ENCODE assay signal across 9 cellular contexts in the genomic region with DNA sequence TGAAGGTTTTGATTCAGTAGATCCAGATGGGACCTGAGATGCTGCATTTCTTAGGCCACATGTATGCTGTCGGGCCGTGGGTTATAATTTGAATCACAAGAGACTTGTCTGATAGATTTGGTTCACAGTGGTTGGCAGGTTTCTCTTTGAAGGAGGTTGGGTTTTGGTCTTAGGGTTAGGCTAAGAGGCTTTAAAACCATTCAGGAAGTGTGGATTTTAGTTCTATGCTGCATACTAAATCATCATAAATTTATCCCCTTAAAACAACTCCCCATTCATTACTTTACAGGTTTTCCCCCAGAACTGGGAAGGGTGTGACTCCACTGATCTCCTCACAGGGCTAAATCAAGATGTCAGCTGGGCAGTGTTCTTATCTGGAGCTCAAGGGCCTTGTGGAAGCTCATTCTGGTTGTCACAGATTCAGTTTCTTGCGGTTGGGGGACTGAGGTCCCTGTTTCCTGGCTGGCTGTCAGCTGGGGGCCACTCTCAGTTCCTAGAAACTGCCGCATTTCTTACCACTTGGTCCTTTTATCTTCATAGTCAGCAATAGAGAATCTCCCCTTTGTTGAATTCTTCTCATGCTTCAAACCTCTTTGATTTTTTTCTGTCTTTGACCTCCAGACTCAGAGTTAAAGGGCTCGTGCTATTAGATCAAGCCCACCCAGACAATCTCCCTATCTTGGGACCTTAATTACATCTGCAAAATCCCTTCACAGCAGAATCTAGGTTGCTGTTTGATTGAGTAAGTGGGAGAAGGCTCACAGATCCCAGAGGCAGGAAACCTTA. TPM values are rescaled to one million over a fixed set of nuclear protein-coding genes. Genes with fewer than 3 reads are reported as not detected.
A peak's percentile ranks its signal among the peaks of the same experiment; 100 is the strongest.
DNase-seq lines count a peak whose midpoint lies in the region; ATAC-seq and TF ChIP-seq lines count a peak whose summit lies in the region.
"Had no signal": no experiment of that assay in that cellular context is flagged by ENCODE, and none has a peak within 500 bp of the region (broad histone marks: within the 10 kb centered on the region; RNA-seq: fewer than 3 reads in every experiment).

No MANE protein-coding gene starts in this region.

- peak; percentile 56 for ATAC-seq in GM21529 (IDR thresholded peaks at IDR 0.05; ENCODE audit: unreplicated experiment)

- no peak for TF ChIP-seq EP300 in stomach (IDR thresholded peaks at IDR 0.05)

- H3K36me3 ChIP-seq in breast epithelium: no peaks in the 10 kb centered on the region
- no peaks in the 10 kb centered on the region for H3K36me3 ChIP-seq in stomach
- H3K36me3 ChIP-seq: pancreas had no signal

- TF ChIP-seq POLR2A in NB4 (IDR thresholded peaks at IDR 0.05; ENCODE audit: extremely low read depth, insufficient read length): peak; percentile 49
- no peak for TF ChIP-seq POLR2A in breast epithelium (IDR thresholded peaks at IDR 0.05)
- no peak for TF ChIP-seq POLR2A in stomach (IDR thresholded peaks at IDR 0.05)

- H3K4me1 ChIP-seq in breast epithelium (no peaks in the 10 kb centered on the region), stomach (peaks cover 6 to 48% (median 12%) of the 10 kb centered on the region in 4 donors)

- TF ChIP-seq CTCF in NB4 (IDR thresholded peaks at IDR 0.05; ENCODE audit: low read depth, low read length) (no peak), breast epithelium (IDR thresholded peaks at IDR 0.05) (no peak), stomach (IDR thresholded peaks at IDR 0.05) (no peak)

- WGBS in stomach, 5 donors: 55 to 66% (median 63%) methylated on average over 5 of the region's 5 CpGs

- H3K27ac ChIP-seq in breast epithelium (peak overlapping the region; percentile 45 to 54), stomach (peak overlapping the region; percentile 54 to 80 (median 63))
- H3K27ac ChIP-seq: pancreas had no signal

- H3K9me3 ChIP-seq in breast epithelium (no peaks in the 10 kb centered on the region), stomach (no peaks in the 10 kb centered on the region)
- H3K9me3 ChIP-seq: pancreas had no signal

- peak overlapping the region; percentile 51 for H3K4me3 ChIP-seq in NB4 (ENCODE audit: low read depth, low read length)
- peak overlapping the region in 1 of 3 donors; percentile 16 for H3K4me3 ChIP-seq in breast epithelium
- no peak overlapping the region for H3K4me3 ChIP-seq in stomach
- H3K4me3 ChIP-seq: pancreas had no signal

- H3K27me3 ChIP-seq in breast epithelium: no peaks in the 10 kb centered on the region
- no peaks in the 10 kb centered on the region for H3K27me3 ChIP-seq in stomach
- H3K27me3 ChIP-seq: pancreas had no signal

- DNase-seq in GF-D8 (lab: John Stamatoyannopoulos, UW) (peak; percentile 87), NB4 (ENCODE audit: low read depth) (peak; percentile 94), breast epithelium (ENCODE audit: low spot score in 2 of 2) (no peak), stomach (no peak), occipital lobe (lab: John Stamatoyannopoulos, UW) (no peak), NCI-H187 (lab: John Stamatoyannopoulos, UW) (no peak), NCI-H526 treated with DMSO at 0.1 percent for 48 hours (lab: John Stamatoyannopoulos, UW) (no peak)
- DNase-seq: pancreas had no signal

- intact Hi-C loops in breast epithelium (cut with DNase I; ENCODE audit: low total_unique reads): no loop called here
- intact Hi-C loops in stomach (cut with DNase I; ENCODE audit: low total_unique reads): no loop called here

RNA-seq across cellular contexts. Expression of a gene that starts 20.6 kb away (rescaled TPM):
- total RNA-seq in breast epithelium (100 to 1,000 TPM in 1 of 3 donors, 10 to 100 TPM in 2; 61.8 to 105 (median 92.5) TPM), stomach (100 to 1,000 TPM in 2 of 5 donors, 10 to 100 TPM in 3; 39.7 to 198 (median 61.8) TPM), occipital lobe (191 TPM)
- polyA plus RNA-seq in stomach: 1 to 10 TPM; 2.3 to 4.8 (median 2.9) TPM

Comparison
In these comparisons a context has a peak if more than half of its experiments do, and no peak if none do; other contexts are left out.
1. DNase-seq: peak in GF-D8 (single experiment) and NB4 (single experiment); none in breast epithelium (0 of 2), stomach (single experiment), occipital lobe (single experiment), NCI-H187 (0 of 2) and NCI-H526 treated with DMSO at 0.1 percent for 48 hours (single experiment).